ENCODE assay signal across 15 cellular contexts in the genomic region with DNA sequence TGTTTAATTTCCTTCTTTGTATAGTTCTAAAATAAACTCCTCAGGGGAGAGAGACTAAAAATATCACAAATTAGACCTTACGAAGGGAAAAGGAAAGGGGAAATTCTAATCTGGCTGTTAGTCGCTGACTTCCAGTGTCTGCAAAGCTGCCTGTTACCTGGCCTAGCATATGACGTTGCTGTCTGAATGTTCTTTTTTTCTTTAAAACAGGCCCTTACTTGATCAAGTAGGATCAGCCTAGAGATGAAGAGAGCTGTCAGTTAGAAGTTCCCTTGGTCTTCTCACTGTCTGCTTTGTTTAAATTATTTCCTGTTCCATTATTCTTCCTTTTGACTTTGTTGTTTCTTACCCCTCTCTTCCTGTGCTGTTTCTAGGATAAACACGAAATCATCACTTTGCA. TPM values are rescaled to one million over a fixed set of nuclear protein-coding genes. Genes with fewer than 3 reads are reported as not detected.
DNase-seq lines count a peak whose midpoint lies in the region; ATAC-seq, FAIRE-seq and TF ChIP-seq lines count a peak whose summit lies in the region.
"Had no signal": no experiment of that assay in that cellular context is flagged by ENCODE, and none has a peak within 500 bp of the region (broad histone marks: within the 10 kb centered on the region; RNA-seq: fewer than 3 reads in every experiment).

No MANE protein-coding gene starts in this region.

- TF ChIP-seq EP300 in GM12878 (IDR thresholded peaks at IDR 0.05; ENCODE audit: borderline replicate concordance in 1 of 2, control insufficient read depth in 1 of 2, low read depth in 2 of 2, low read length in 2 of 2) (no peak), suprapubic skin (IDR thresholded peaks at IDR 0.05) (no peak)

- POLR2A ChIA-PET in OCI-LY7 (lab: Charles Lee): interaction anchor here (0.7 to 1.5 kb wide), 4 partner anchors 9 to 25 kb away, joined by 3 to 7 read pairs (median 4); no protein-coding TSS in a partner anchor
- POLR2A ChIA-PET in GM12878 (lab: Charles Lee): interaction anchor here (1.0 to 4.2 kb wide), 6 partner anchors 9 to 48 kb away, joined by 3 to 27 read pairs (median 4); no protein-coding TSS in a partner anchor
- POLR2A ChIA-PET in naive thymus-derived CD4-positive, alpha-beta T cell (lab: Charles Lee): interaction anchor here (0.6 to 5.9 kb wide), 12 partner anchors 9 to 349 kb away, joined by 3 to 41 read pairs (median 5); no protein-coding TSS in a partner anchor

- BruUV-seq in OCI-LY7 (replicated peaks; lab: Mats Ljungman, UMichigan) (no TSS peak), GM12878 (replicated peaks; lab: Mats Ljungman, UMichigan) (no TSS peak)

- H3K4me3 ChIP-seq in GM12865 (ENCODE audit: low read depth, low read length) (peak overlapping the region; percentile 38), OCI-LY7 (ENCODE audit: low read depth, low read length, poor library complexity, severe bottlenecking) (no peak overlapping the region), GM12878 (no peak overlapping the region; the same call in 1 of the 2 replicates), suprapubic skin (no peak overlapping the region)
- H3K4me3 ChIP-seq in naive thymus-derived CD4-positive, alpha-beta T cell (ENCODE audit: low read length): peak overlapping the region; percentile 43
- H3K4me3 ChIP-seq: gastrocnemius medialis, tibial artery had no signal

- H3K27ac ChIP-seq in OCI-LY7 (ENCODE audit: low read depth, low read length, poor library complexity, severe bottlenecking) (no peak overlapping the region), GM12878 (ENCODE audit: control insufficient read depth, insufficient read depth) (peak overlapping the region; percentile 55), suprapubic skin (no peak overlapping the region)
- H3K27ac ChIP-seq in naive thymus-derived CD4-positive, alpha-beta T cell (ENCODE audit: low read depth, low read length): peak overlapping the region; percentile 81
- H3K27ac ChIP-seq: tibial artery had no signal

- H3K4me1 ChIP-seq in OCI-LY7 (ENCODE audit: insufficient read depth, low read length, poor library complexity, severe bottlenecking): peaks cover 29% of the 10 kb centered on the region
- peaks cover 29% of the 10 kb centered on the region for H3K4me1 ChIP-seq in GM12878 (ENCODE audit: control insufficient read depth, insufficient read depth, low read length)
- H3K4me1 ChIP-seq in naive thymus-derived CD4-positive, alpha-beta T cell (ENCODE audit: control insufficient read depth in 2 of 2, insufficient read depth in 2 of 2, low read length in 2 of 2): peaks cover 92 to 94% of the 10 kb centered on the region in 2 donors
- peaks cover 30% of the 10 kb centered on the region for H3K4me1 ChIP-seq in suprapubic skin

- peaks cover 7 to 52% (median 32%) of the 10 kb centered on the region in 5 donors for H3K36me3 Mint-ChIP-seq in naive thymus-derived CD4-positive, alpha-beta T cell

- H3K4me1 Mint-ChIP-seq in naive thymus-derived CD4-positive, alpha-beta T cell: peaks cover 73 to 100% (median 95%) of the 10 kb centered on the region in 7 donors

- no peaks in the 10 kb centered on the region for H3K27me3 ChIP-seq in GM12878 (replicated peaks in 1 of 2; ENCODE audit: control insufficient read depth in 2 of 2, insufficient read depth in 2 of 2, low read length in 1 of 2)
- H3K27me3 ChIP-seq in naive thymus-derived CD4-positive, alpha-beta T cell (ENCODE audit: control insufficient read depth in 2 of 2, insufficient read depth in 2 of 2, low read length in 2 of 2): no peaks in the 10 kb centered on the region
- no peaks in the 10 kb centered on the region for H3K27me3 ChIP-seq in suprapubic skin
- H3K27me3 ChIP-seq: gastrocnemius medialis, tibial artery had no signal

- TF ChIP-seq CTCF in GM12865 (IDR thresholded peaks at IDR 0.05; ENCODE audit: insufficient read depth, low read depth, low read length, missing control alignments) (no peak), OCI-LY7 (conservative IDR thresholded peaks at IDR 0.05; ENCODE audit: low read length) (no peak), GM12878 (IDR thresholded peaks at IDR 0.05 in 2 of 3, conservative IDR thresholded peaks at IDR 0.05 in 1 of 3; ENCODE audit: control insufficient read depth in 2 of 3, extremely low read depth in 1 of 3, insufficient read depth in 1 of 3, low read depth in 3 of 3, low read length in 3 of 3) (no peak), suprapubic skin (IDR thresholded peaks at IDR 0.05) (no peak)

- peak overlapping the region; percentile 36 for H3K4me2 ChIP-seq in OCI-LY7 (ENCODE audit: low read length)
- H3K4me2 ChIP-seq in GM12878 (ENCODE audit: control insufficient read depth, insufficient read depth): peak overlapping the region; percentile 48

- no peaks in the 10 kb centered on the region for H3K27me3 Mint-ChIP-seq in naive thymus-derived CD4-positive, alpha-beta T cell

- H3K79me2 ChIP-seq in OCI-LY7 (ENCODE audit: insufficient read depth, low read depth, low read length) (peaks cover 11% of the 10 kb centered on the region; the same call in 1 of the 2 replicates), GM12878 (ENCODE audit: control insufficient read depth, insufficient read depth, low read length) (peaks cover 80% of the 10 kb centered on the region)

- peaks cover 0 to 4% (median 0%) of the 10 kb centered on the region in 11 donors for H3K9me3 Mint-ChIP-seq in naive thymus-derived CD4-positive, alpha-beta T cell
- H3K9me3 Mint-ChIP-seq: neural crest cell had no signal

- CTCF ChIA-PET in OCI-LY7 (lab: Charles Lee; ENCODE audit: unreplicated experiment) (no interaction called here), GM12878 (lab: Yijun Ruan, JAX) (interaction anchor here (0.8 to 2.8 kb wide), 9 partner anchors 9 to 468 kb away, joined by 3 to 24 read pairs (median 4); no protein-coding TSS in a partner anchor)
- CTCF ChIA-PET in naive thymus-derived CD4-positive, alpha-beta T cell (lab: Charles Lee): interaction anchor here (0.5 to 1.9 kb wide), 8 partner anchors 9 to 179 kb away, joined by 3 to 5 read pairs (median 4); no protein-coding TSS in a partner anchor

- intact Hi-C loops in OCI-LY7 (cut with micrococcal nuclease; ENCODE audit: unreplicated experiment): no loop called here
- intact Hi-C loops in GM12878 (cut with micrococcal nuclease; ENCODE audit: unreplicated experiment): no loop called here
- intact Hi-C loops in naive thymus-derived CD4-positive, alpha-beta T cell (cut with micrococcal nuclease): loop anchor here (2.0 to 10.0 kb wide), 3 partner anchors 17 to 421 kb away; partner anchors contain the start of gene C2orf49 (in 1 of the 2)

- SMC1A ChIA-PET in GM12878 (lab: Charles Lee; ENCODE audit: uncharacterized antibody, unreplicated experiment): interaction anchor here (0.8 to 6.2 kb wide), 20 partner anchors 8 to 118 kb away, joined by 3 to 49 read pairs (median 4); no protein-coding TSS in a partner anchor

- no peak for TF ChIP-seq POLR2A in GM12878 (IDR thresholded peaks at IDR 0.05; ENCODE audit: low read depth, low read length)
- no peak for TF ChIP-seq POLR2A in suprapubic skin (IDR thresholded peaks at IDR 0.05)

- H4K20me1 ChIP-seq in OCI-LY7 (ENCODE audit: insufficient read depth, low read length) (no peaks in the 10 kb centered on the region; the same call in 1 of the 2 replicates), GM12878 (ENCODE audit: control insufficient read depth, insufficient read depth) (no peaks in the 10 kb centered on the region)

- H3K9me2 ChIP-seq in OCI-LY7 (ENCODE audit: insufficient read depth, low read length): no peaks in the 10 kb centered on the region

- H3K4me3 Mint-ChIP-seq in naive thymus-derived CD4-positive, alpha-beta T cell: peak overlapping the region; percentile 1 to 99 (median 80)
- H3K4me3 Mint-ChIP-seq: neural crest cell had no signal

- H3K36me3 ChIP-seq in OCI-LY7 (ENCODE audit: insufficient read depth, low read length) (no peaks in the 10 kb centered on the region), GM12878 (ENCODE audit: control insufficient read depth in 2 of 2, insufficient read depth in 2 of 2, low read length in 1 of 2) (no peaks in the 10 kb centered on the region; a peak in 1 of 4 replicates), suprapubic skin (no peaks in the 10 kb centered on the region)
- peaks cover 0 to 6% (median 0%) of the 10 kb centered on the region in 3 experiments for H3K36me3 ChIP-seq in naive thymus-derived CD4-positive, alpha-beta T cell (ENCODE audit: control insufficient read depth in 2 of 3, insufficient read depth in 3 of 3, low read length in 3 of 3)
- H3K36me3 ChIP-seq: gastrocnemius medialis, tibial artery had no signal

- H2AFZ ChIP-seq in OCI-LY7 (ENCODE audit: low read length) (no peak overlapping the region), GM12878 (ENCODE audit: control insufficient read depth, low read depth, low read length) (no peak overlapping the region; the same call in 1 of the 2 replicates)

- RAD21 ChIA-PET in GM12878 (lab: Charles Lee; ENCODE audit: unreplicated experiment): interaction anchor here (0.6 to 5.8 kb wide), 13 partner anchors 9 to 179 kb away, joined by 3 to 37 read pairs (median 4); no protein-coding TSS in a partner anchor

- in situ Hi-C loops in GM12878 (cut with MboI): no loop called here

- no peak for TF ChIP-seq RAD21 in GM12878 (IDR thresholded peaks at IDR 0.05; ENCODE audit: insufficient read depth, low read depth, low read length)

- H3K9ac ChIP-seq in GM12878 (ENCODE audit: control insufficient read depth, insufficient read depth, low read length): no peak overlapping the region

- 35% methylated on average over 4 of the region's 4 CpGs for WGBS in GM12878 (ENCODE audit: insufficient coverage, insufficient replicate concordance, low lambda C conversion rate, missing lambda C conversion rate)
- 25% methylated on average over 4 of the region's 4 CpGs for WGBS in suprapubic skin

- H3K9me3 ChIP-seq in OCI-LY7 (ENCODE audit: low read length) (no peaks in the 10 kb centered on the region), GM12878 (replicated peaks; ENCODE audit: control insufficient read depth, insufficient read depth, low read length) (no peaks in the 10 kb centered on the region), suprapubic skin (no peaks in the 10 kb centered on the region)
- no peaks in the 10 kb centered on the region for H3K9me3 ChIP-seq in naive thymus-derived CD4-positive, alpha-beta T cell (ENCODE audit: control insufficient read depth in 2 of 3, low read length in 3 of 3)
- H3K9me3 ChIP-seq: gastrocnemius medialis, tibial artery had no signal

- no peak for FAIRE-seq in GM12878 (lab: Jason Lieb, UNC)
- FAIRE-seq: D721Med had no signal

- H3K27ac Mint-ChIP-seq in naive thymus-derived CD4-positive, alpha-beta T cell: peak overlapping the region; percentile 80 to 99 (median 95)

- DNase-seq in GM12865 (ENCODE audit: low read depth) (no peak), OCI-LY7 (ENCODE audit: low spot score) (no peak), GM12878 (ENCODE audit: low read depth, low spot score) (no peak), suprapubic skin (ENCODE audit: low spot score in 2 of 2) (no peak), NK-92 (lab: John Stamatoyannopoulos, UW; ENCODE audit: unreplicated experiment) (no peak), epidermal melanocyte (ENCODE audit: insufficient read length, low spot score) (no peak)
- DNase-seq in naive thymus-derived CD4-positive, alpha-beta T cell: peak in 6 of 9 donors; percentile 64 to 85 (median 77)
- DNase-seq: anterior cingulate cortex, gastrocnemius medialis, IMR-90, NCI-H226, tibial artery had no signal

- ATAC-seq in GM12878 (peak; percentile 10; the same call in 2 of the 3 replicates), HG03095 (IDR thresholded peaks at IDR 0.05; ENCODE audit: unreplicated experiment) (no peak)
- peak; percentile 87 for ATAC-seq in naive thymus-derived CD4-positive, alpha-beta T cell
- ATAC-seq: gastrocnemius medialis had no signal

RNA-seq across cellular contexts. Expression of gene NCK2, which starts 11.2 kb away (rescaled TPM):
- 23.4 and 24.7 TPM in 2 replicates for total RNA-seq in OCI-LY7 (2014; rRNA removed; shearing (Covaris generic))
- 33.5 and 34.2 TPM in 2 replicates for total RNA-seq in OCI-LY7 (2022)
- total RNA-seq in GM12878 (2013; cell fraction: nucleolus; rRNA removed): 14.3 and 15.4 TPM in 2 replicates
- 25.1 and 25.4 TPM in 2 replicates for total RNA-seq in GM12878 (2014; rRNA removed)
- 13.5 and 15.3 TPM in 2 replicates for total RNA-seq in GM12878 (2014; rRNA removed; fragmentation: Illumina TruSeq; extraction: Trizol)
- 30.9 and 36.5 TPM in 2 replicates for total RNA-seq in GM12878 (2021)
- polyA plus RNA-seq in GM12878 (2011; ENCODE audit: low read depth): 5.6 TPM
- polyA plus RNA-seq in GM12878 (2011; rRNA removed): 11.6 and 13.0 TPM in 2 replicates
- polyA plus RNA-seq in GM12878 (2011; cell fraction: cytosol; rRNA removed): 12.3 and 19.8 TPM in 2 replicates
- polyA plus RNA-seq in GM12878 (2011; cell fraction: nucleus; rRNA removed): 10.9 and 14.6 TPM in 2 replicates
- 19.1 and 19.3 TPM in 2 replicates for polyA plus RNA-seq in GM12878 (2012)
- 10.1 and 15.4 TPM in 2 replicates for polyA plus RNA-seq in GM12878 (2014; fragmentation: Illumina TruSeq; extraction: Trizol)
- polyA plus RNA-seq in GM12878 (2014; fragmentation: Nextera tagmentation; extraction: Ambion mirVana): 1 to 10 TPM; 1.2 to 3.1 TPM
- 28.1 and 31.1 TPM in 2 replicates for polyA plus RNA-seq in GM12878 (2014; rRNA removed)
- 1 to 10 TPM; 5.2 to 7.2 TPM for polyA plus RNA-seq in GM12878 (2016; fragmentation: Nextera tagmentation; extraction: Ambion mirVana)
- 14.9 and 16.7 TPM in 2 replicates for polyA minus RNA-seq in GM12878 (2011; rRNA and poly(A)+ RNA removed)
- 4.4 and 9.6 TPM in 2 replicates for polyA minus RNA-seq in GM12878 (2011; cell fraction: cytosol; rRNA and poly(A)+ RNA removed)
- polyA minus RNA-seq in GM12878 (2011; cell fraction: nucleus; rRNA and poly(A)+ RNA removed): 8.1 and 14.5 TPM in 2 replicates
- 100 to 1,000 TPM in 4 of 5 experiments, 10 to 100 TPM in 1; 75.3 to 134 (median 109) TPM for total RNA-seq in naive thymus-derived CD4-positive, alpha-beta T cell
- polyA plus RNA-seq in naive thymus-derived CD4-positive, alpha-beta T cell: 10 to 100 TPM; 30.8 to 73.0 TPM
- total RNA-seq in suprapubic skin: 10 to 100 TPM; 40.1 to 59.4 (median 49.2) TPM

Comparison
In these comparisons a context has a peak if more than half of its experiments do, and no peak if none do; other contexts are left out.
1. DNase-seq: peak in naive thymus-derived CD4-positive, alpha-beta T cell (6 of 9); none in GM12865 (single experiment), OCI-LY7 (single experiment), GM12878 (single experiment), suprapubic skin (0 of 2), NK-92 (single experiment) and epidermal melanocyte (single experiment).
2. H3K4me3 ChIP-seq: peak in GM12865 (single experiment) and naive thymus-derived CD4-positive, alpha-beta T cell (single experiment); none in OCI-LY7 (single experiment), GM12878 (single experiment) and suprapubic skin (single experiment).
3. H3K27ac ChIP-seq: peak in GM12878 (single experiment) and naive thymus-derived CD4-positive, alpha-beta T cell (single experiment); none in OCI-LY7 (single experiment) and suprapubic skin (single experiment).
4. intact Hi-C loops: an anchor here in naive thymus-derived CD4-positive, alpha-beta T cell (2.0 to 10.0 kb wide); none called in OCI-LY7 and GM12878.